25 cellular contexts compared by ENCODE assay signal in the genomic region with DNA sequence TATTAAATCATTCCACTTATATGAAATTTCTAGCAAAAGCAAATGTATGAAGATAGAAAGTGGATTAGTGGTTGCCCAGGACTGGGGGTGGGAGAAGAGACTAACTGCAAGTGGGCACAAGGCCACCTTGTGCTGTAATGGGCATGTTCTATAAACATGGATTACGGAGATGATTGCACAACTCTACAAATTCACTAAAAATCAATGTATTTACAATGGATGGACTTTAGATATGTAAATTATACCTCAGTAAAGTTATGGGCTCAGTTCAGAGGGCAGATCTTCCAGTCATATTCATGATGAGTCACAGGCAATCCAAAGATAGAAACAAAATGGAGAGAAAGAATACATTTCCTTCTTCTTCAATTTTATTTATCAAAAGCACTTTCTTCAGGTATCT.
DNase-seq lines count a peak whose midpoint lies in the region; FAIRE-seq and TF ChIP-seq lines count a peak whose summit lies in the region.
"Had no signal": no experiment of that assay in that cellular context is flagged by ENCODE, and none has a peak within 500 bp of the region (broad histone marks: within the 10 kb centered on the region; RNA-seq: fewer than 3 reads in every experiment).

No MANE protein-coding gene starts in this region.

- no peak overlapping the region for H3K27ac Mint-ChIP-seq in mesothelial cell of epicardium
- H3K27ac Mint-ChIP-seq: activated naive CD4-positive, alpha-beta T cell treated with anti-CD3 and anti-CD28 coated beads for 36 hours; CD4-positive, alpha-beta T cell; endodermal cell; neural progenitor cell; progenitor cell of endocrine pancreas; T-cell had no signal

- H3K36me3 ChIP-seq in Peyer's patch (no peaks in the 10 kb centered on the region), small intestine (ENCODE audit: control insufficient read depth in 2 of 2, insufficient read depth in 2 of 2, low read length in 2 of 2) (no peaks in the 10 kb centered on the region)
- H3K36me3 ChIP-seq: cardiac muscle cell, MG63, neural progenitor cell, uterus had no signal

- FAIRE-seq in GM19239 (lab: Jason Lieb, UNC) (peak; percentile 76), small intestine (lab: Jason Lieb, UNC) (no peak)

- DNase-seq in GM19239 (ENCODE audit: insufficient read length, low spot score) (no peak), Peyer's patch (no peak), hepatic stellate cell (ENCODE audit: low spot score) (peak; percentile 28), small intestine (peak; percentile 78), mesothelial cell of epicardium (ENCODE audit: low spot score in 2 of 2, unreplicated experiment in 2 of 2) (no peak), COLO668 (lab: John Stamatoyannopoulos, UW; ENCODE audit: unreplicated experiment) (no peak), HEK293T (ENCODE audit: extremely low spot score) (no peak), GDM1 (lab: John Stamatoyannopoulos, UW) (no peak)
- DNase-seq: activated naive CD4-positive, alpha-beta T cell treated with anti-CD3 and anti-CD28 coated beads for 36 hours; activated T-cell treated with anti-CD3 and anti-CD28 coated beads, Interleukin-2, amount 50 U/mL, for 48 hours; CD4-positive, alpha-beta T cell; cortex of kidney; DMS53; endodermal cell; MG63; NCI-H1694 treated with DMSO at 0.1 percent for 48 hours; NCI-H748 treated with DMSO at 0.1 percent for 48 hours; PC-9; SIG-M5; stimulated activated CD4-positive, alpha-beta T cell treated with anti-CD3 and anti-CD28 coated beads, Interleukin-1b, Interleukin-23, amount 100 ng/mL, for 48 hours; T-cell; uterus had no signal

- peaks cover 18% of the 10 kb centered on the region for H3K4me1 Mint-ChIP-seq in mesothelial cell of epicardium

- CTCF ChIA-PET in HEK293T (lab: Yijun Ruan, JAX): no interaction called here

- H3K9me3 Mint-ChIP-seq in mesothelial cell of epicardium: peaks cover 17% of the 10 kb centered on the region
- H3K9me3 Mint-ChIP-seq: CD4-positive, alpha-beta T cell; T-cell had no signal

- no peak for TF ChIP-seq CTCF in Peyer's patch (IDR thresholded peaks at IDR 0.05)
- TF ChIP-seq CTCF in mesothelial cell of epicardium (IDR thresholded peaks at IDR 0.05; ENCODE audit: unreplicated experiment): no peak

- no peaks in the 10 kb centered on the region for H3K36me3 Mint-ChIP-seq in mesothelial cell of epicardium
- H3K36me3 Mint-ChIP-seq: neural progenitor cell, T-cell had no signal

- H3K27me3 ChIP-seq in Peyer's patch (no peaks in the 10 kb centered on the region), small intestine (ENCODE audit: control insufficient read depth in 2 of 2, insufficient read depth in 2 of 2, low read length in 2 of 2) (no peaks in the 10 kb centered on the region)
- H3K27me3 ChIP-seq: cardiac muscle cell, MG63, neural progenitor cell, uterus had no signal

- POLR2A ChIA-PET in HEK293T (lab: Yijun Ruan, JAX): no interaction called here

- H3K4me3 ChIP-seq in Peyer's patch (no peak overlapping the region), small intestine (ENCODE audit: low read depth in 1 of 2, low read length in 2 of 2) (no peak overlapping the region)
- H3K4me3 ChIP-seq: cardiac muscle cell, MG63, neural progenitor cell, PC-9, uterus had no signal

- 21 to 65% (median 27%) methylated on average over 1 of the region's 1 CpG for WGBS in small intestine, 3 donors

- H3K27me3 Mint-ChIP-seq in mesothelial cell of epicardium (ENCODE audit: low read depth): peaks cover 12% of the 10 kb centered on the region
- H3K27me3 Mint-ChIP-seq: CD4-positive, alpha-beta T cell; T-cell had no signal

- H3K27ac ChIP-seq in Peyer's patch (peak overlapping the region; percentile 30 to 82 (median 58)), small intestine (ENCODE audit: low read depth in 1 of 2, low read length in 1 of 2) (peak overlapping the region in 1 of 2 donors; percentile 50)
- H3K27ac ChIP-seq: cardiac muscle cell, neural progenitor cell, PC-9, uterus had no signal

- H3K9me3 ChIP-seq in Peyer's patch (no peaks in the 10 kb centered on the region), small intestine (ENCODE audit: control insufficient read depth, low read depth) (no peaks in the 10 kb centered on the region)
- H3K9me3 ChIP-seq: MG63, uterus had no signal

- H3K4me3 Mint-ChIP-seq in mesothelial cell of epicardium: no peak overlapping the region
- H3K4me3 Mint-ChIP-seq: activated naive CD4-positive, alpha-beta T cell treated with anti-CD3 and anti-CD28 coated beads for 36 hours; CD4-positive, alpha-beta T cell; endodermal cell; neural progenitor cell; T-cell had no signal

- no peak for TF ChIP-seq POLR2A in Peyer's patch (IDR thresholded peaks at IDR 0.05)

- H3K4me1 ChIP-seq in Peyer's patch (peaks cover 0 to 16% (median 8%) of the 10 kb centered on the region in 4 donors), small intestine (ENCODE audit: control insufficient read depth in 2 of 2, insufficient read depth in 1 of 2, low read depth in 1 of 2, low read length in 1 of 2) (peaks cover 0 to 2% of the 10 kb centered on the region in 2 donors)

TF ChIP-seq in HEK293T, 16 proteins besides CTCF, POLR2A, EP300 and RAD21:
- no peak for TF ChIP-seq CTBP1 (IDR thresholded peaks at IDR 0.05; ENCODE audit: borderline replicate concordance)
- no peak for TF ChIP-seq BHLHE40 (IDR thresholded peaks at IDR 0.05; ENCODE audit: borderline replicate concordance)
- no peak for TF ChIP-seq ZNF384 (IDR thresholded peaks at IDR 0.05)
- no peak for TF ChIP-seq TARDBP (IDR thresholded peaks at IDR 0.05)
- TF ChIP-seq LEF1 (IDR thresholded peaks at IDR 0.05; ENCODE audit: borderline replicate concordance): no peak
- TF ChIP-seq SP1 (IDR thresholded peaks at IDR 0.05): no peak
- TF ChIP-seq, protein P1, sequence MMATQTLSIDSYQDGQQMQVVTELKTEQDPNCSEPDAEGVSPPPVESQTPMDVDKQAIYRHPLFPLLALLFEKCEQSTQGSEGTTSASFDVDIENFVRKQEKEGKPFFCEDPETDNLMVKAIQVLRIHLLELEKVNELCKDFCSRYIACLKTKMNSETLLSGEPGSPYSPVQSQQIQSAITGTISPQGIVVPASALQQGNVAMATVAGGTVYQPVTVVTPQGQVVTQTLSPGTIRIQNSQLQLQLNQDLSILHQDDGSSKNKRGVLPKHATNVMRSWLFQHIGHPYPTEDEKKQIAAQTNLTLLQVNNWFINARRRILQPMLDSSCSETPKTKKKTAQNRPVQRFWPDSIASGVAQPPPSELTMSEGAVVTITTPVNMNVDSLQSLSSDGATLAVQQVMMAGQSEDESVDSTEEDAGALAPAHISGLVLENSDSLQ (IDR thresholded peaks at IDR 0.05): no peak

Comparison
In these comparisons a context has a peak if more than half of its experiments do, and no peak if none do; other contexts are left out.
1. DNase-seq: peak in hepatic stellate cell (single experiment) and small intestine (single experiment); none in GM19239 (single experiment), Peyer's patch (0 of 3), mesothelial cell of epicardium (0 of 2), COLO668 (single experiment), HEK293T (single experiment) and GDM1 (single experiment).